14 cellular contexts compared by ENCODE assay signal in the genomic region with DNA sequence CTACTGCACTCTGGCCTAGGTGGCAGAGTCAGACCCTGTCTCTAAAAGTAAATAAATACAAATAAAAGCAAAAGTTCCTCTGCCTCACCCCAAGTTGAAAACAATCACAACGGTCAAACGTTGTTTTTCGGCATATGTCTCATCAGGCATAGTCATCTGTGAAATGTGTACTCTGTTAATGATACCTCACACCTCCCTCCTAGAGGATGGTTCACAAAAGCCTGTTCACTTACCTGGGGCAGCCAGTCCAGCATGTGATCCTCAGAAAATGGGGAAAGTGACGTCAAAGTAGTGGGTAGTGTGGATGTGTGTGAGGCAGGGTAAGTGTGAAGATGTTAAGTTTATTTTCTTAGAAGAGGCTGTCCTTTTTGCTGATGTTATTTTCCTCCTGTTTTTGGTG.
DNase-seq lines count a peak whose midpoint lies in the region; ATAC-seq and TF ChIP-seq lines count a peak whose summit lies in the region.
"Had no signal": no experiment of that assay in that cellular context is flagged by ENCODE, and none has a peak within 500 bp of the region (broad histone marks: within the 10 kb centered on the region; RNA-seq: fewer than 3 reads in every experiment).

No MANE protein-coding gene starts in this region.

- no peak for DNase-seq in activated naive CD8-positive, alpha-beta T cell treated with anti-CD3 and anti-CD28 coated beads, Interleukin-2, amount 50 U/mL, for 24 hours
- DNase-seq in activated naive CD8-positive, alpha-beta T cell treated with anti-CD3 and anti-CD28 coated beads for 36 hours, result no peak
- DNase-seq in NCI-H69 (lab: John Stamatoyannopoulos, UW), result peak; percentile 56
- DNase-seq in immature natural killer cell, result no peak
- DNase-seq in osteocyte (ENCODE audit: extremely low spot score, unreplicated experiment), result no peak
- DNase-seq in NCI-H1694 treated with DMSO at 0.1 percent for 48 hours (lab: John Stamatoyannopoulos, UW), result no peak
- DNase-seq in activated CD4-positive, CD25-positive, alpha-beta regulatory T cell treated with anti-CD3 and anti-CD28 coated beads, Interleukin-2, amount 50 U/mL, for 72 hours, result no peak
- DNase-seq: CD4-positive, alpha-beta T cell; GF-D8; GOT3; H7; HFFc6 had no signal

- peaks cover 15% of the 10 kb centered on the region for H3K36me3 Mint-ChIP-seq in activated naive CD8-positive, alpha-beta T cell treated with anti-CD3 and anti-CD28 coated beads, Interleukin-2, amount 50 U/mL, for 24 hours (ENCODE audit: low read depth)
- peaks cover 14% of the 10 kb centered on the region for H3K36me3 Mint-ChIP-seq in activated naive CD8-positive, alpha-beta T cell treated with anti-CD3 and anti-CD28 coated beads for 36 hours
- H3K36me3 Mint-ChIP-seq in immature natural killer cell (peaks cover 0 to 7% (median 4%) of the 10 kb centered on the region in 3 donors), osteocyte (ENCODE audit: unreplicated experiment) (peaks cover 2% of the 10 kb centered on the region)

- H3K4me3 Mint-ChIP-seq in activated naive CD8-positive, alpha-beta T cell treated with anti-CD3 and anti-CD28 coated beads, Interleukin-2, amount 50 U/mL, for 24 hours, result no peak overlapping the region
- H3K4me3 Mint-ChIP-seq in activated naive CD8-positive, alpha-beta T cell treated with anti-CD3 and anti-CD28 coated beads for 36 hours, result no peak overlapping the region
- H3K4me3 Mint-ChIP-seq in immature natural killer cell (peak overlapping the region; percentile 46 to 81 (median 62)), osteocyte (ENCODE audit: unreplicated experiment) (no peak overlapping the region)
- H3K4me3 Mint-ChIP-seq: B cell; CD4-positive, alpha-beta T cell; HFFc6 had no signal

- no peaks in the 10 kb centered on the region for H3K9me3 Mint-ChIP-seq in activated naive CD8-positive, alpha-beta T cell treated with anti-CD3 and anti-CD28 coated beads, Interleukin-2, amount 50 U/mL, for 24 hours
- peaks cover 1% of the 10 kb centered on the region for H3K9me3 Mint-ChIP-seq in activated naive CD8-positive, alpha-beta T cell treated with anti-CD3 and anti-CD28 coated beads for 36 hours
- H3K9me3 Mint-ChIP-seq in immature natural killer cell (no peaks in the 10 kb centered on the region), osteocyte (ENCODE audit: unreplicated experiment) (peaks cover 9% of the 10 kb centered on the region)
- H3K9me3 Mint-ChIP-seq: CD4-positive, alpha-beta T cell; HFFc6 had no signal

- no peaks in the 10 kb centered on the region for H3K27me3 Mint-ChIP-seq in activated naive CD8-positive, alpha-beta T cell treated with anti-CD3 and anti-CD28 coated beads, Interleukin-2, amount 50 U/mL, for 24 hours
- no peaks in the 10 kb centered on the region for H3K27me3 Mint-ChIP-seq in activated naive CD8-positive, alpha-beta T cell treated with anti-CD3 and anti-CD28 coated beads for 36 hours
- H3K27me3 Mint-ChIP-seq in immature natural killer cell (ENCODE audit: low read depth in 3 of 3) (peaks cover 0 to 2% (median 0%) of the 10 kb centered on the region in 3 donors), osteocyte (ENCODE audit: unreplicated experiment) (no peaks in the 10 kb centered on the region)
- H3K27me3 Mint-ChIP-seq: B cell; CD4-positive, alpha-beta T cell had no signal

- H3K4me1 Mint-ChIP-seq in activated naive CD8-positive, alpha-beta T cell treated with anti-CD3 and anti-CD28 coated beads, Interleukin-2, amount 50 U/mL, for 24 hours, result peaks cover 34% of the 10 kb centered on the region
- H3K4me1 Mint-ChIP-seq in activated naive CD8-positive, alpha-beta T cell treated with anti-CD3 and anti-CD28 coated beads for 36 hours, result peaks cover 39% of the 10 kb centered on the region
- peaks cover 64 to 77% of the 10 kb centered on the region in 2 donors for H3K4me1 Mint-ChIP-seq in immature natural killer cell
- no peaks in the 10 kb centered on the region for H3K4me1 Mint-ChIP-seq in osteocyte (ENCODE audit: unreplicated experiment)

- ATAC-seq in activated naive CD8-positive, alpha-beta T cell treated with anti-CD3 and anti-CD28 coated beads, Interleukin-2, amount 50 U/mL, for 24 hours, result no peak
- ATAC-seq: HCT116 had no signal

- TF ChIP-seq CTCF in osteocyte (IDR thresholded peaks at IDR 0.05), result no peak

- H3K27ac Mint-ChIP-seq in activated naive CD8-positive, alpha-beta T cell treated with anti-CD3 and anti-CD28 coated beads, Interleukin-2, amount 50 U/mL, for 24 hours, result peak overlapping the region; percentile 59
- H3K27ac Mint-ChIP-seq in activated naive CD8-positive, alpha-beta T cell treated with anti-CD3 and anti-CD28 coated beads for 36 hours, result no peak overlapping the region
- H3K27ac Mint-ChIP-seq in immature natural killer cell (peak overlapping the region; percentile 26 to 86 (median 74)), osteocyte (ENCODE audit: unreplicated experiment) (no peak overlapping the region)
- H3K27ac Mint-ChIP-seq: B cell; CD4-positive, alpha-beta T cell; HFFc6 had no signal

Comparison
In these comparisons a context has a peak if more than half of its experiments do, and no peak if none do; other contexts are left out.
1. H3K27ac Mint-ChIP-seq: peak in activated naive CD8-positive, alpha-beta T cell treated with anti-CD3 and anti-CD28 coated beads, Interleukin-2, amount 50 U/mL, for 24 hours (single experiment) and immature natural killer cell (6 of 6); none in activated naive CD8-positive, alpha-beta T cell treated with anti-CD3 and anti-CD28 coated beads for 36 hours (single experiment) and osteocyte (single experiment).
2. H3K4me3 Mint-ChIP-seq: peak in immature natural killer cell (5 of 5); none in activated naive CD8-positive, alpha-beta T cell treated with anti-CD3 and anti-CD28 coated beads, Interleukin-2, amount 50 U/mL, for 24 hours (single experiment), activated naive CD8-positive, alpha-beta T cell treated with anti-CD3 and anti-CD28 coated beads for 36 hours (single experiment) and osteocyte (single experiment).